Comparison of ENCODE assay signal across 8 cellular contexts in genomic region chr13:21296991-21297390, GRCh38.
A peak's percentile ranks its signal among the peaks of the same experiment; 100 is the strongest.
DNase-seq lines count a peak whose midpoint lies in the region; ATAC-seq, FAIRE-seq and TF ChIP-seq lines count a peak whose summit lies in the region.
"Not testable (repeated sequence)": the region's sequence is repeated elsewhere in the genome, so short reads cannot be mapped to it uniquely, and the experiment has no call there.

No MANE protein-coding gene starts in this region.

- H3K4me3 ChIP-seq in right atrium auricular region, pancreas: not testable (repeated sequence)

- H3K27me3 ChIP-seq in right atrium auricular region, pancreas: not testable (repeated sequence)

- ATAC-seq in HG02759 (IDR thresholded peaks at IDR 0.05; ENCODE audit: unreplicated experiment) (peak; percentile 39), pancreas (peak; percentile 29 to 80 (median 52))

- intact Hi-C loops in pancreas (cut with DNase I) = loop anchor here in 1 of 3 donors (10.0 kb wide), 1 partner anchor 188 kb away; no protein-coding TSS in a partner anchor

- DNase-seq in G401 (ENCODE audit: low spot score) = peak; percentile 21
- peak; percentile 28 to 65 for DNase-seq in NCI-H2081 (lab: John Stamatoyannopoulos, UW)
- not testable (repeated sequence) for DNase-seq in T-helper 2 cell treated with Interferon-gamma antibody and Interleukin-4, amounts not matched to agents 5 μg/mL and 100 μg/mL, for 36 hours (ENCODE audit: low spot score); right atrium auricular region (ENCODE audit: low spot score); type B pancreatic cell (ENCODE audit: extremely low spot score, unreplicated experiment)
- DNase-seq in astrocyte of the hippocampus (ENCODE audit: low read depth, low spot score) = peak; percentile 48
- DNase-seq in pancreas = peak in 3 of 6 donors; percentile 16 to 31 (median 25)

- H3K4me1 ChIP-seq in right atrium auricular region (peaks cover 0 to 24% of the 10 kb centered on the region in 2 donors), pancreas (peaks cover 0 to 12% (median 10%) of the 10 kb centered on the region in 3 donors)

- peaks cover 18% of the 10 kb centered on the region for H3K4me1 Mint-ChIP-seq in T-helper 2 cell treated with Interferon-gamma antibody and Interleukin-4, amounts not matched to agents 5 μg/mL and 100 μg/mL, for 36 hours (ENCODE audit: low read depth)
- H3K4me1 Mint-ChIP-seq in type B pancreatic cell (ENCODE audit: unreplicated experiment) = peaks cover 21% of the 10 kb centered on the region

- not testable (repeated sequence) for H3K9me3 ChIP-seq in right atrium auricular region, pancreas

- WGBS in pancreas, 2 donors = 16 to 27% methylated on average over 5 of the region's 5 CpGs

- not testable (repeated sequence) for H3K27me3 Mint-ChIP-seq in T-helper 2 cell treated with Interferon-gamma antibody and Interleukin-4, amounts not matched to agents 5 μg/mL and 100 μg/mL, for 36 hours (ENCODE audit: low read depth); type B pancreatic cell

- peak overlapping the region; percentile 92 for H3K4me3 Mint-ChIP-seq in T-helper 2 cell treated with Interferon-gamma antibody and Interleukin-4, amounts not matched to agents 5 μg/mL and 100 μg/mL, for 36 hours
- peak overlapping the region; percentile 98 for H3K4me3 Mint-ChIP-seq in type B pancreatic cell

- H3K36me3 Mint-ChIP-seq in T-helper 2 cell treated with Interferon-gamma antibody and Interleukin-4, amounts not matched to agents 5 μg/mL and 100 μg/mL, for 36 hours (ENCODE audit: low read depth); type B pancreatic cell: not testable (repeated sequence)

- peak overlapping the region; percentile 15 to 74 for H3K27ac ChIP-seq in right atrium auricular region
- not testable (repeated sequence) for H3K27ac ChIP-seq in pancreas

- in situ Hi-C loops in G401 (cut with HindIII; ENCODE audit: low sequenced_read_pairs) = not testable (repeated sequence)

- not testable (repeated sequence) for H3K9me3 Mint-ChIP-seq in T-helper 2 cell treated with Interferon-gamma antibody and Interleukin-4, amounts not matched to agents 5 μg/mL and 100 μg/mL, for 36 hours; type B pancreatic cell

- peak in 1 of 2 donors; percentile 70 for TF ChIP-seq CTCF in right atrium auricular region (IDR thresholded peaks at IDR 0.05)
- not testable (repeated sequence) for TF ChIP-seq CTCF in pancreas (IDR thresholded peaks at IDR 0.05); type B pancreatic cell (conservative IDR thresholded peaks at IDR 0.05)

- peak overlapping the region; percentile 43 for H3K27ac Mint-ChIP-seq in T-helper 2 cell treated with Interferon-gamma antibody and Interleukin-4, amounts not matched to agents 5 μg/mL and 100 μg/mL, for 36 hours
- H3K27ac Mint-ChIP-seq in type B pancreatic cell = peak overlapping the region; percentile 97

- FAIRE-seq in pancreas (lab: Jason Lieb, UNC) = not testable (repeated sequence)

- not testable (repeated sequence) for H3K36me3 ChIP-seq in right atrium auricular region, pancreas
